Comparison of ENCODE assay signal across 1 cellular context in the genomic region with DNA sequence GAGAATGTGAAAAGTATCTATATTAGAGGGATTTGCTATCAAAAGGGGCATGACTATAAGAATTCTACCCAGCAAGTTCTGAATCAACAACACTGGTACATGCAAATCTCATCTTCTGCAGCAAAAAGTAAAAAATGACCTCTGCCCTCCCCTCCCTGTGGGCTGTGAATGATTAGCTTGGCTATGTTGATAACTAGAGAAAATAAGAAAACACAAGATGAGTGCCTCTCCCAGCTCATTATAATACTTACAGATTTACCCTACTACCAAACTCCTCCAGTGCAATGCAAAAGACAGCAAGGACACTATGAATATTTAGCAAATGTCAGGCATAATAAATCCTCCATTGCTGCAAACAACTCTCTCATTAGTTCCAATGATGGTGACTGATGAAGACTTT.
TF ChIP-seq lines count a peak whose summit lies in the region.

No MANE protein-coding gene starts in this region.

TF ChIP-seq in GM23338, 12 proteins besides CTCF, POLR2A, EP300 and RAD21 (continued from another document):
- TF ChIP-seq, protein P1, sequence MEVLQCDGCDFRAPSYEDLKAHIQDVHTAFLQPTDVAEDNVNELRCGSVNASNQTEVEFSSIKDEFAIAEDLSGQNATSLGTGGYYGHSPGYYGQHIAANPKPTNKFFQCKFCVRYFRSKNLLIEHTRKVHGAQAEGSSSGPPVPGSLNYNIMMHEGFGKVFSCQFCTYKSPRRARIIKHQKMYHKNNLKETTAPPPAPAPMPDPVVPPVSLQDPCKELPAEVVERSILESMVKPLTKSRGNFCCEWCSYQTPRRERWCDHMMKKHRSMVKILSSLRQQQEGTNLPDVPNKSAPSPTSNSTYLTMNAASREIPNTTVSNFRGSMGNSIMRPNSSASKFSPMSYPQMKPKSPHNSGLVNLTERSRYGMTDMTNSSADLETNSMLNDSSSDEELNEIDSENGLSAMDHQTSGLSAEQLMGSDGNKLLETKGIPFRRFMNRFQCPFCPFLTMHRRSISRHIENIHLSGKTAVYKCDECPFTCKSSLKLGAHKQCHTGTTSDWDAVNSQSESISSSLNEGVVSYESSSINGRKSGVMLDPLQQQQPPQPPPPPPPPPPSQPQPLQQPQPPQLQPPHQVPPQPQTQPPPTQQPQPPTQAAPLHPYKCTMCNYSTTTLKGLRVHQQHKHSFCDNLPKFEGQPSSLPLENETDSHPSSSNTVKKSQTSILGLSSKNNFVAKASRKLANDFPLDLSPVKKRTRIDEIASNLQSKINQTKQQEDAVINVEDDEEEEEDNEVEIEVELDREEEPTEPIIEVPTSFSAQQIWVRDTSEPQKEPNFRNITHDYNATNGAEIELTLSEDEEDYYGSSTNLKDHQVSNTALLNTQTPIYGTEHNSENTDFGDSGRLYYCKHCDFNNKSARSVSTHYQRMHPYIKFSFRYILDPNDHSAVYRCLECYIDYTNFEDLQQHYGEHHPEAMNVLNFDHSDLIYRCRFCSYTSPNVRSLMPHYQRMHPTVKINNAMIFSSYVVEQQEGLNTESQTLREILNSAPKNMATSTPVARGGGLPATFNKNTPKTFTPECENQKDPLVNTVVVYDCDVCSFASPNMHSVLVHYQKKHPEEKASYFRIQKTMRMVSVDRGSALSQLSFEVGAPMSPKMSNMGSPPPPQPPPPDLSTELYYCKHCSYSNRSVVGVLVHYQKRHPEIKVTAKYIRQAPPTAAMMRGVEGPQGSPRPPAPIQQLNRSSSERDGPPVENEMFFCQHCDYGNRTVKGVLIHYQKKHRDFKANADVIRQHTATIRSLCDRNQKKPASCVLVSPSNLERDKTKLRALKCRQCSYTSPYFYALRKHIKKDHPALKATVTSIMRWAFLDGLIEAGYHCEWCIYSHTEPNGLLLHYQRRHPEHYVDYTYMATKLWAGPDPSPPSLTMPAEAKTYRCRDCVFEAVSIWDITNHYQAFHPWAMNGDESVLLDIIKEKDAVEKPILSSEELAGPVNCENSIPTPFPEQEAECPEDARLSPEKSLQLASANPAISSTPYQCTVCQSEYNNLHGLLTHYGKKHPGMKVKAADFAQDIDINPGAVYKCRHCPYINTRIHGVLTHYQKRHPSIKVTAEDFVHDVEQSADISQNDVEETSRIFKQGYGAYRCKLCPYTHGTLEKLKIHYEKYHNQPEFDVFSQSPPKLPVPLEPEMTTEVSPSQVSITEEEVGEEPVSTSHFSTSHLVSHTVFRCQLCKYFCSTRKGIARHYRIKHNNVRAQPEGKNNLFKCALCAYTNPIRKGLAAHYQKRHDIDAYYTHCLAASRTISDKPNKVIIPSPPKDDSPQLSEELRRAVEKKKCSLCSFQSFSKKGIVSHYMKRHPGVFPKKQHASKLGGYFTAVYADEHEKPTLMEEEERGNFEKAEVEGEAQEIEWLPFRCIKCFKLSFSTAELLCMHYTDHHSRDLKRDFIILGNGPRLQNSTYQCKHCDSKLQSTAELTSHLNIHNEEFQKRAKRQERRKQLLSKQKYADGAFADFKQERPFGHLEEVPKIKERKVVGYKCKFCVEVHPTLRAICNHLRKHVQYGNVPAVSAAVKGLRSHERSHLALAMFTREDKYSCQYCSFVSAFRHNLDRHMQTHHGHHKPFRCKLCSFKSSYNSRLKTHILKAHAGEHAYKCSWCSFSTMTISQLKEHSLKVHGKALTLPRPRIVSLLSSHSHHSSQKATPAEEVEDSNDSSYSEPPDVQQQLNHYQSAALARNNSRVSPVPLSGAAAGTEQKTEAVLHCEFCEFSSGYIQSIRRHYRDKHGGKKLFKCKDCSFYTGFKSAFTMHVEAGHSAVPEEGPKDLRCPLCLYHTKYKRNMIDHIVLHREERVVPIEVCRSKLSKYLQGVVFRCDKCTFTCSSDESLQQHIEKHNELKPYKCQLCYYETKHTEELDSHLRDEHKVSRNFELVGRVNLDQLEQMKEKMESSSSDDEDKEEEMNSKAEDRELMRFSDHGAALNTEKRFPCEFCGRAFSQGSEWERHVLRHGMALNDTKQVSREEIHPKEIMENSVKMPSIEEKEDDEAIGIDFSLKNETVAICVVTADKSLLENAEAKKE (CRISPR knock-in tag; IDR thresholded peaks at IDR 0.05) = no peak
- TF ChIP-seq NANOG (IDR thresholded peaks at IDR 0.05; ENCODE audit: borderline replicate concordance) (no peak), EZH2phosphoT487 (IDR thresholded peaks at IDR 0.05; ENCODE audit: unreplicated experiment) (no peak)
